In the genomic region with DNA sequence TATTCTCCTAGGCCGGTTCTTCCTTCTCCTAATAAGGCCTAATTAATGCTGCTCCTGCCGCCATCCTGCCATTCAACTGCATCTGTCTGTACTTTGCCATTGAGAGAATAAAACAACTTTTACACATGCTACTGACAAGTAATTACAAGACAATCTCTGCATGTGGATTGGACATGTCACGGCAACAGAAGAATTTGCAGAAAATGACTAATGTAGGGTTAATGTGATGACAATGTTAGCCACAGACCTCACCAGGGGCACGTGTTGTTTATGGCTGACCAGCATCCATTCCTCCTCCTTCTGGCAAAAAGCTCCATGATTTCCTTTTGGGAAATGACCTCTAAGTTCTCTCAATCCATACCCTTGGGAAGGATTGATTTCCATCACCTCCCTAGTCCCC, we compare ENCODE assay signal across 12 cellular contexts. TPM values are rescaled to one million over a fixed set of nuclear protein-coding genes. Genes with fewer than 3 reads are reported as not detected.
"Had no signal": no experiment of that assay in that cellular context is flagged by ENCODE, and none has a peak within 500 bp of the region (broad histone marks: within the 10 kb centered on the region; RNA-seq: fewer than 3 reads in every experiment).

No MANE protein-coding gene starts in this region.

- DNase-seq: activated CD4-positive, alpha-beta memory T cell treated with anti-CD3 and anti-CD28 coated beads, Interleukin-2, amount 10 ng/mL, durations not matched to agents 7 days and 5 days; activated CD4-positive, alpha-beta T cell treated with anti-CD3 and anti-CD28 coated beads for 36 hours; activated naive CD4-positive, alpha-beta T cell treated with anti-CD3 and anti-CD28 coated beads, Interleukin-2, amount 10 ng/mL, durations not matched to agents 7 days and 5 days; activated T-cell treated with anti-CD3 and anti-CD28 coated beads, Interleukin-2, amount 50 U/mL, for 24 hours; cortex of kidney; effector CD4-positive, alpha-beta T cell; hippocampal formation; ovary; spleen; T-helper 17 cell had no signal

- H3K27ac ChIP-seq: ovary, spleen, suprapubic skin had no signal

- H3K27me3 ChIP-seq: ovary, spleen, suprapubic skin had no signal

- H3K9me3 ChIP-seq: ovary had no signal

- H3K4me1 ChIP-seq: spleen, suprapubic skin had no signal

- H3K36me3 ChIP-seq: ovary, spleen had no signal

- ATAC-seq: activated CD4-positive, alpha-beta T cell treated with anti-CD3 and anti-CD28 coated beads for 36 hours; sciatic nerve; T-helper 17 cell had no signal

- H3K4me3 ChIP-seq: ovary, spleen, suprapubic skin had no signal

RNA-seq across cellular contexts. Expression of gene NEBL, which starts 58.0 kb away (rescaled TPM):
- total RNA-seq: activated CD4-positive, alpha-beta memory T cell treated with anti-CD3 and anti-CD28 coated beads, Interleukin-2, amount 10 ng/mL, durations not matched to agents 7 days and 5 days; T-helper 17 cell had no signal
